In the genomic region with DNA sequence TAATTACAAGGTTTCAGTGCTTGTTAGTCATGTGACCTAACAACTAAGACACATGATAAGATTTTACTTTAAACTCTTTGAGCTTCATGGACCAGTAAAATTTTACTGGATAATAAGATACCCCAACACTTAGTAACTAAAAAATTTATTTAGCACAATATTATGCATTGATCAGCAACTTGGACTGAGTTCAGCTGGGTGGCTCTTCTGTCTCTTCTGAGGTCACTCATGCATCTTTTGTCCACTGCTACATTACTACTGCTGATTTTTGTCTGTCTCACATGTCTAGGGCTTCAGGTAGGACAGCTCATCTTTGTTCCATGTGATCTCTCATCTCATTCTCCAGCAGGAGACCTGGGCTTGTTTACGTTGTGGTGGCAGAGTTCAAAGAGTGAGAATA, we compare ENCODE assay signal across 9 cellular contexts.
"Had no signal": no experiment of that assay in that cellular context is flagged by ENCODE, and none has a peak within 500 bp of the region (broad histone marks: within the 10 kb centered on the region; RNA-seq: fewer than 3 reads in every experiment).

No MANE protein-coding gene starts in this region.

- FAIRE-seq: HTR-8/SVneo had no signal

- DNase-seq: GOT3, H7, IMR-90, Karpas-422, KBM-7 had no signal

- ATAC-seq: HCT116 had no signal

- H3K4me1 ChIP-seq: HAP-1 had no signal

- H3K36me3 ChIP-seq: HAP-1 had no signal

- H3K4me2 ChIP-seq: KMS-11 had no signal

- H3K4me3 ChIP-seq: HAP-1 had no signal

- H3K27ac ChIP-seq: KMS-11 had no signal

- H3K9ac ChIP-seq: KMS-11 had no signal

- H3K9me3 ChIP-seq: HAP-1 had no signal
